ENCODE assay signal across 22 cellular contexts in genomic region chr2:215670396-215670795, GRCh38.
DNase-seq lines count a peak whose midpoint lies in the region; FAIRE-seq and TF ChIP-seq lines count a peak whose summit lies in the region.
"Had no signal": no experiment of that assay in that cellular context is flagged by ENCODE, and none has a peak within 500 bp of the region (broad histone marks: within the 10 kb centered on the region; RNA-seq: fewer than 3 reads in every experiment).

No MANE protein-coding gene starts in this region.

- no peak overlapping the region for H3K4me3 Mint-ChIP-seq in astrocyte (ENCODE audit: unreplicated experiment)
- no peak overlapping the region for H3K4me3 Mint-ChIP-seq in activated T-helper 2 cell treated with anti-CD3 and anti-CD28 coated beads, Interferon-gamma antibody, Interleukin-2, Interleukin-4, amounts not matched to agents 10 μg/mL and 5 μg/mL and 100 μg/mL, durations not matched to agents 14 hours and 24 hours and 36 hours (ENCODE audit: low read depth)
- H3K4me3 Mint-ChIP-seq: CD4-positive, alpha-beta memory T cell; H9; IgD-negative memory B cell had no signal

- 70% methylated on average over 1 of the region's 4 CpGs for WGBS in mesenchymal stem cell

- no peaks in the 10 kb centered on the region for H3K79me2 ChIP-seq in astrocyte (ENCODE audit: insufficient read depth, low read length)

- H4K20me1 ChIP-seq in astrocyte (ENCODE audit: insufficient read depth, low read length): no peaks in the 10 kb centered on the region
- H4K20me1 ChIP-seq: BLaER1 had no signal

- no peak overlapping the region for H3K14ac ChIP-seq in mesenchymal stem cell (ENCODE audit: low read length in 2 of 2)

- H3K27me3 Mint-ChIP-seq in astrocyte (ENCODE audit: low read depth, unreplicated experiment): no peaks in the 10 kb centered on the region
- peaks cover 1% of the 10 kb centered on the region for H3K27me3 Mint-ChIP-seq in activated T-helper 2 cell treated with anti-CD3 and anti-CD28 coated beads, Interferon-gamma antibody, Interleukin-2, Interleukin-4, amounts not matched to agents 10 μg/mL and 5 μg/mL and 100 μg/mL, durations not matched to agents 14 hours and 24 hours and 36 hours (ENCODE audit: low read depth)

- peak; percentile 89 for FAIRE-seq in astrocyte (lab: Jason Lieb, UNC)
- FAIRE-seq: A204.1, G401.6, GM12891, GM19239, H1 had no signal

- H3K23ac ChIP-seq in mesenchymal stem cell (ENCODE audit: low read length in 2 of 2): no peak overlapping the region

- H3K4me1 Mint-ChIP-seq in astrocyte (ENCODE audit: low read depth, unreplicated experiment): peaks cover 15% of the 10 kb centered on the region
- H3K4me1 Mint-ChIP-seq in activated T-helper 2 cell treated with anti-CD3 and anti-CD28 coated beads, Interferon-gamma antibody, Interleukin-2, Interleukin-4, amounts not matched to agents 10 μg/mL and 5 μg/mL and 100 μg/mL, durations not matched to agents 14 hours and 24 hours and 36 hours (ENCODE audit: low read depth): peaks cover 5% of the 10 kb centered on the region
- H3K4me1 Mint-ChIP-seq: CD4-positive, alpha-beta memory T cell; H9; IgD-negative memory B cell had no signal

- DNase-seq in astrocyte (ENCODE audit: low read depth): no peak
- no peak for DNase-seq in mesenchymal stem cell
- DNase-seq in activated T-helper 2 cell treated with anti-CD3 and anti-CD28 coated beads, Interferon-gamma antibody, Interleukin-2, Interleukin-4, amounts not matched to agents 10 μg/mL and 5 μg/mL and 100 μg/mL, durations not matched to agents 14 hours and 24 hours and 36 hours (ENCODE audit: low spot score): no peak
- DNase-seq in dedifferentiated amniotic fluid mesenchymal stem cell (ENCODE audit: extremely low spot score): no peak
- DNase-seq in AML-193 (lab: John Stamatoyannopoulos, UW): no peak
- no peak for DNase-seq in right atrium auricular region (ENCODE audit: low spot score)
- DNase-seq: Calu3; CD4-positive, alpha-beta memory T cell; DMS53; DND-41; EL; H9; KBM-7 had no signal

- no peak overlapping the region for H3K9ac ChIP-seq in HUES48 (ENCODE audit: low read depth, low read length)
- H3K9ac ChIP-seq in astrocyte (ENCODE audit: low read length): no peak overlapping the region
- no peak overlapping the region for H3K9ac ChIP-seq in mesenchymal stem cell (ENCODE audit: low read length)
- H3K9ac ChIP-seq: BLaER1 had no signal

- H3K18ac ChIP-seq in mesenchymal stem cell (ENCODE audit: low read depth in 1 of 2, low read length in 2 of 2): no peak overlapping the region

- no peak overlapping the region for H4K8ac ChIP-seq in mesenchymal stem cell (ENCODE audit: low read length)

- H3K27me3 ChIP-seq in HUES48 (ENCODE audit: control insufficient read depth, insufficient read depth, low read length) (no peaks in the 10 kb centered on the region), astrocyte (ENCODE audit: insufficient read depth, low read length) (no peaks in the 10 kb centered on the region), mesenchymal stem cell (ENCODE audit: control insufficient read depth in 1 of 2, insufficient read depth in 1 of 2, low read length in 2 of 2) (no peaks in the 10 kb centered on the region), right atrium auricular region (no peaks in the 10 kb centered on the region)
- H3K27me3 ChIP-seq: BLaER1 had no signal

- H2AFZ ChIP-seq in astrocyte (ENCODE audit: low read depth, low read length) (no peak overlapping the region), mesenchymal stem cell (ENCODE audit: low read depth, low read length) (no peak overlapping the region)

- no peak overlapping the region for H3K27ac Mint-ChIP-seq in astrocyte (ENCODE audit: unreplicated experiment)
- H3K27ac Mint-ChIP-seq in activated T-helper 2 cell treated with anti-CD3 and anti-CD28 coated beads, Interferon-gamma antibody, Interleukin-2, Interleukin-4, amounts not matched to agents 10 μg/mL and 5 μg/mL and 100 μg/mL, durations not matched to agents 14 hours and 24 hours and 36 hours: no peak overlapping the region
- H3K27ac Mint-ChIP-seq: CD14-positive monocyte; CD4-positive, alpha-beta memory T cell; H9; IgD-negative memory B cell had no signal

- no peak overlapping the region for H2AK5ac ChIP-seq in mesenchymal stem cell (ENCODE audit: low read length, severe bottlenecking)

- H3K4me1 ChIP-seq in HUES48 (ENCODE audit: control insufficient read depth, insufficient read depth, low read length) (no peaks in the 10 kb centered on the region), astrocyte (ENCODE audit: insufficient read depth, low read length) (peaks cover under 1% of the 10 kb centered on the region), mesenchymal stem cell (ENCODE audit: control insufficient read depth, insufficient read depth, low read depth, low read length) (no peaks in the 10 kb centered on the region), right atrium auricular region (peaks cover 0 to 11% of the 10 kb centered on the region in 2 donors)
- H3K4me1 ChIP-seq: BLaER1 had no signal

- peak overlapping the region in 1 of 2 experiments; percentile 22 for H2BK12ac ChIP-seq in mesenchymal stem cell (ENCODE audit: low read length in 2 of 2)

- H2BK15ac ChIP-seq in mesenchymal stem cell (ENCODE audit: low read depth, poor library complexity, severe bottlenecking): no peak overlapping the region

- H3K9me3 ChIP-seq in HUES48 (ENCODE audit: control insufficient read depth, insufficient read depth, low read length) (no peaks in the 10 kb centered on the region), astrocyte (ENCODE audit: insufficient read depth, low read depth, low read length) (no peaks in the 10 kb centered on the region), mesenchymal stem cell (ENCODE audit: control insufficient read depth, low read length) (peaks cover 13% of the 10 kb centered on the region), right atrium auricular region (no peaks in the 10 kb centered on the region)
- H3K9me3 ChIP-seq: BLaER1 had no signal

- H4K91ac ChIP-seq in mesenchymal stem cell (ENCODE audit: low read length): no peak overlapping the region

- TF ChIP-seq CTCF in astrocyte (IDR thresholded peaks at IDR 0.05; ENCODE audit: insufficient read depth, low read depth, low read length) (no peak), right atrium auricular region (IDR thresholded peaks at IDR 0.05) (no peak)

- H3K27ac ChIP-seq in HUES48 (ENCODE audit: low read depth, low read length) (peak overlapping the region; percentile 36), astrocyte (ENCODE audit: low read depth, low read length) (no peak overlapping the region), mesenchymal stem cell (ENCODE audit: low read length, poor library complexity, severe bottlenecking) (no peak overlapping the region), right atrium auricular region (no peak overlapping the region)
- H3K27ac ChIP-seq: BLaER1 had no signal

- H3K36me3 Mint-ChIP-seq in astrocyte (ENCODE audit: low read depth, unreplicated experiment): no peaks in the 10 kb centered on the region
- H3K36me3 Mint-ChIP-seq in activated T-helper 2 cell treated with anti-CD3 and anti-CD28 coated beads, Interferon-gamma antibody, Interleukin-2, Interleukin-4, amounts not matched to agents 10 μg/mL and 5 μg/mL and 100 μg/mL, durations not matched to agents 14 hours and 24 hours and 36 hours (ENCODE audit: low read depth): no peaks in the 10 kb centered on the region
- H3K36me3 Mint-ChIP-seq: CD4-positive, alpha-beta memory T cell; IgD-negative memory B cell had no signal

- H3K9me3 Mint-ChIP-seq in astrocyte (ENCODE audit: unreplicated experiment): peaks cover 2% of the 10 kb centered on the region
- H3K9me3 Mint-ChIP-seq in activated T-helper 2 cell treated with anti-CD3 and anti-CD28 coated beads, Interferon-gamma antibody, Interleukin-2, Interleukin-4, amounts not matched to agents 10 μg/mL and 5 μg/mL and 100 μg/mL, durations not matched to agents 14 hours and 24 hours and 36 hours: peaks cover 7% of the 10 kb centered on the region
- H3K9me3 Mint-ChIP-seq: CD4-positive, alpha-beta memory T cell; H9; IgD-negative memory B cell had no signal

- H3K79me1 ChIP-seq in mesenchymal stem cell (replicated peaks; ENCODE audit: low read length, poor library complexity, severe bottlenecking): no peaks in the 10 kb centered on the region

- H3K4me3 ChIP-seq in HUES48 (ENCODE audit: low read depth, low read length) (no peak overlapping the region), astrocyte (ENCODE audit: insufficient read depth, low read depth, low read length) (no peak overlapping the region), mesenchymal stem cell (ENCODE audit: insufficient read depth in 1 of 2, low read depth in 1 of 2, low read length in 2 of 2) (no peak overlapping the region), right atrium auricular region (no peak overlapping the region)
- H3K4me3 ChIP-seq: BLaER1 had no signal

- no peak overlapping the region for H3K4ac ChIP-seq in mesenchymal stem cell (ENCODE audit: low read depth in 1 of 2, low read length in 2 of 2)

- no peak overlapping the region for H2BK5ac ChIP-seq in mesenchymal stem cell (ENCODE audit: low read depth, low read length, poor library complexity, severe bottlenecking)

- H3K36me3 ChIP-seq in HUES48 (ENCODE audit: control insufficient read depth, insufficient read depth, low read length) (no peaks in the 10 kb centered on the region), astrocyte (ENCODE audit: insufficient read depth, low read length) (no peaks in the 10 kb centered on the region), mesenchymal stem cell (ENCODE audit: control insufficient read depth in 1 of 2, insufficient read depth in 2 of 2, low read depth in 1 of 2, low read length in 2 of 2) (no peaks in the 10 kb centered on the region), right atrium auricular region (no peaks in the 10 kb centered on the region)
- H3K36me3 ChIP-seq: BLaER1 had no signal

- intact Hi-C loops in activated T-helper 2 cell treated with anti-CD3 and anti-CD28 coated beads, Interferon-gamma antibody, Interleukin-2, Interleukin-4, amounts not matched to agents 10 μg/mL and 5 μg/mL and 100 μg/mL, durations not matched to agents 14 hours and 24 hours and 36 hours (cut with micrococcal nuclease): no loop called here

- H3K4me2 ChIP-seq in astrocyte (ENCODE audit: low read length): no peak overlapping the region
- H3K4me2 ChIP-seq in mesenchymal stem cell (ENCODE audit: low read length, poor library complexity, severe bottlenecking): peak overlapping the region; percentile 22
- H3K4me2 ChIP-seq: BLaER1 had no signal

- H2BK120ac ChIP-seq in mesenchymal stem cell (ENCODE audit: low read depth, low read length): no peak overlapping the region
